ENCODE assay signal across 1 cellular context in genomic region chr2:42967959-42968674, GRCh38.
TF ChIP-seq lines count a peak whose summit lies in the region.

No MANE protein-coding gene starts in this region.

TF ChIP-seq in K562, 482 proteins besides CTCF, POLR2A, EP300 and RAD21 (continued from another document and continues in another):
- TF ChIP-seq VEZF1 (CRISPR knock-in tag; IDR thresholded peaks at IDR 0.05) (peak; percentile 42; the same call in 1 of the 2 replicates), YY1 (IDR thresholded peaks at IDR 0.05; ENCODE audit: borderline replicate concordance in 1 of 3, control insufficient read depth in 1 of 3, extremely low read depth in 1 of 3, insufficient read depth in 3 of 3, insufficient read length in 1 of 3, insufficient replicate concordance in 2 of 3, low read depth in 1 of 3, low read length in 2 of 3) (peak in 2 of 3 experiments; percentile 35 to 38), ZFP1 (CRISPR knock-in tag; IDR thresholded peaks at IDR 0.05) (no peak), HLTF (IDR thresholded peaks at IDR 0.05) (peak; percentile 31; the same call in 1 of the 2 replicates), FOXJ3 (CRISPR knock-in tag; IDR thresholded peaks at IDR 0.05) (no peak), CEBPZ (IDR thresholded peaks at IDR 0.05; ENCODE audit: borderline replicate concordance, low read depth, low read length) (no peak), ZNF445 (CRISPR knock-in tag; IDR thresholded peaks at IDR 0.05; ENCODE audit: low read depth) (no peak), ZNF316 (IDR thresholded peaks at IDR 0.05) (peak; percentile 94), NELFE (IDR thresholded peaks at IDR 0.05; ENCODE audit: insufficient read depth, insufficient read length) (no peak), PREB (CRISPR knock-in tag; IDR thresholded peaks at IDR 0.05) (0 out of 2 replicates have a peak, but pooled peaks have one; percentile 25), ZNF175 (CRISPR knock-in tag; IDR thresholded peaks at IDR 0.05; ENCODE audit: low read depth) (peak; percentile 84; the same call in 1 of the 2 replicates), ZBTB8A (IDR thresholded peaks at IDR 0.05; ENCODE audit: partially characterized antibody) (no peak), CHAMP1 (IDR thresholded peaks at IDR 0.05) (no peak), ZBTB17 (CRISPR knock-in tag; IDR thresholded peaks at IDR 0.05) (peak; percentile 15; the same call in 1 of the 2 replicates), ZNF740 (CRISPR knock-in tag; IDR thresholded peaks at IDR 0.05) (no peak), ZNF740 (tag; IDR thresholded peaks at IDR 0.05) (0 out of 4 replicates have a peak, but pooled peaks of 1 of the 2 experiments have one; percentile 23), ZNF354B (CRISPR knock-in tag; IDR thresholded peaks at IDR 0.05) (0 out of 2 replicates have a peak, but pooled peaks have one; percentile 28), ZBED1 (IDR thresholded peaks at IDR 0.05) (no peak), EWSR1 (IDR thresholded peaks at IDR 0.05; ENCODE audit: borderline replicate concordance, low read depth, partially characterized antibody) (no peak), ZNF140 (CRISPR knock-in tag; IDR thresholded peaks at IDR 0.05) (no peak), POLR2B (IDR thresholded peaks at IDR 0.05; ENCODE audit: low read depth, partially characterized antibody) (peak; percentile 75), CREB3 (tag; conservative IDR thresholded peaks at IDR 0.05; ENCODE audit: low read depth) (peak; percentile 40; the same call in 1 of the 2 replicates), PTBP1 (IDR thresholded peaks at IDR 0.05; ENCODE audit: low read depth, low read length) (0 out of 2 replicates have a peak, but pooled peaks have one; percentile 40), NONO (IDR thresholded peaks at IDR 0.05; ENCODE audit: low read depth in 2 of 2, low read length in 1 of 2) (no peak), ZBTB12 (CRISPR knock-in tag; IDR thresholded peaks at IDR 0.05) (no peak), FOXO4 (CRISPR knock-in tag; IDR thresholded peaks at IDR 0.05) (no peak), ZBTB2 (IDR thresholded peaks at IDR 0.05) (peak; percentile 67), HDAC8 (tag; IDR thresholded peaks at IDR 0.05) (peak; percentile 79; the same call in 1 of the 2 replicates), CHD1 (IDR thresholded peaks at IDR 0.05; ENCODE audit: low read length) (no peak), MED1 (CRISPR knock-in tag; IDR thresholded peaks at IDR 0.05; ENCODE audit: borderline replicate concordance) (no peak), ZNF41 (CRISPR knock-in tag; conservative IDR thresholded peaks at IDR 0.05) (peak; percentile 17; the same call in 1 of the 2 replicates), ZNF232 (CRISPR knock-in tag; IDR thresholded peaks at IDR 0.05) (no peak), ZNF717 (CRISPR knock-in tag; IDR thresholded peaks at IDR 0.05) (no peak), SREBF1 (IDR thresholded peaks at IDR 0.05; ENCODE audit: borderline replicate concordance, low read depth, low read length) (no peak), ELK3 (CRISPR knock-in tag; IDR thresholded peaks at IDR 0.05) (no peak), PHTF2 (CRISPR knock-in tag; IDR thresholded peaks at IDR 0.05) (no peak), MLX (CRISPR knock-in tag; conservative IDR thresholded peaks at IDR 0.05) (no peak), U2AF2 (optimal IDR thresholded peaks at IDR 0.05; ENCODE audit: low read depth, low read length) (no peak), GTF2A2 (tag; IDR thresholded peaks at IDR 0.05) (0 out of 2 replicates have a peak, but pooled peaks have one; percentile 35), NFRKB (IDR thresholded peaks at IDR 0.05; ENCODE audit: low read depth) (peak; percentile 91), THRA (IDR thresholded peaks at IDR 0.05) (no peak), IRF1 (CRISPR knock-in tag; IDR thresholded peaks at IDR 0.05; ENCODE audit: borderline replicate concordance) (no peak), BACH1 (tag; IDR thresholded peaks at IDR 0.05) (no peak; the same call in 1 of the 2 replicates)
